ENCODE assay signal across 28 cellular contexts in the genomic region with DNA sequence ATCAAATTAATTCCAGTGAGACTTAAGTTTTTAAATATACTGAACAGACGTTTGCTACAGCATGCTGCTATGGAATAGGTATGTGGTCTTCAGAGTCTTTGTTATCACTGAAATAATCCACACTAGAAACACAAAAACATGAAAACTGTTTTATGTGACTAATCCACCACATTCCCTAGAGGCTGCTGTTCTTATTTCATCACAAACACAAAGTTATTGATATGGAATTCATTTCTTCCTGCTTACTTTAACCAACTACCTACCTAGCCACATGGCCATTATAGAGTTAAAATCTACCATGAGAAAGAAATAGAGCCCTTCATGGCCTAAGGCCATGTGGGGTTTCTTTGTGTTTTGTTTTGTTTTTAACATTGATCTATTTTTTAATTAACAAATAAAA.
A peak's percentile ranks its signal among the peaks of the same experiment; 100 is the strongest.
DNase-seq lines count a peak whose midpoint lies in the region; ATAC-seq and TF ChIP-seq lines count a peak whose summit lies in the region.
"Had no signal": no experiment of that assay in that cellular context is flagged by ENCODE, and none has a peak within 500 bp of the region (broad histone marks: within the 10 kb centered on the region; RNA-seq: fewer than 3 reads in every experiment).

No MANE protein-coding gene starts in this region.

- H3K27me3 ChIP-seq in ACC112 (ENCODE audit: insufficient read depth, low read length) (no peaks in the 10 kb centered on the region), PC-3 (ENCODE audit: low read length) (no peaks in the 10 kb centered on the region), GM23338 (ENCODE audit: insufficient read depth) (no peaks in the 10 kb centered on the region), aorta (ENCODE audit: control insufficient read depth in 1 of 2, insufficient read depth in 2 of 2, low read length in 1 of 2) (no peaks in the 10 kb centered on the region)
- H3K27me3 ChIP-seq: BLaER1, esophagus squamous epithelium, heart right ventricle, pancreas, vagina had no signal

- peaks cover 9% of the 10 kb centered on the region for H3K4me1 ChIP-seq in ACC112 (ENCODE audit: control insufficient read depth, insufficient read depth, low read length, unreplicated experiment)
- H3K4me1 ChIP-seq in PC-3 (ENCODE audit: insufficient read depth, low read length): peaks cover 10% of the 10 kb centered on the region
- H3K4me1 ChIP-seq in GM23338 (ENCODE audit: insufficient read depth): no peaks in the 10 kb centered on the region
- no peaks in the 10 kb centered on the region for H3K4me1 ChIP-seq in aorta (ENCODE audit: control insufficient read depth in 1 of 2, insufficient read depth in 2 of 2, low read length in 2 of 2)
- H3K4me1 ChIP-seq: esophagus squamous epithelium, pancreas, vagina had no signal

- H3K4me2 ChIP-seq in PC-3 (ENCODE audit: low read length): peak overlapping the region; percentile 10; the same call in 1 of the 2 replicates
- no peak overlapping the region for H3K4me2 ChIP-seq in GM23338
- H3K4me2 ChIP-seq: BLaER1 had no signal

- no peak overlapping the region for H3K4me3 Mint-ChIP-seq in GM23338
- H3K4me3 Mint-ChIP-seq: H9; IgD-negative memory B cell; mesothelial cell of epicardium; naive thymus-derived CD8-positive, alpha-beta T cell; WTC11 had no signal

- TF ChIP-seq CTCF in PC-3 (conservative IDR thresholded peaks at IDR 0.05; ENCODE audit: low read depth, low read length) (no peak), epithelial cell of esophagus (IDR thresholded peaks at IDR 0.05; ENCODE audit: insufficient read depth, low read depth, low read length, missing control alignments) (no peak), GM23338 (conservative IDR thresholded peaks at IDR 0.05; ENCODE audit: low read depth in 2 of 2) (no peak)

- H3K4me3 ChIP-seq in ACC112 (ENCODE audit: low read depth, low read length): peak overlapping the region; percentile 6; the same call in 1 of the 2 replicates
- no peak overlapping the region for H3K4me3 ChIP-seq in PC-3 (ENCODE audit: low read length)
- H3K4me3 ChIP-seq in epithelial cell of esophagus (ENCODE audit: low read length): no peak overlapping the region
- no peak overlapping the region for H3K4me3 ChIP-seq in GM23338
- no peak overlapping the region for H3K4me3 ChIP-seq in aorta (ENCODE audit: low read length in 2 of 2)
- H3K4me3 ChIP-seq: BLaER1, esophagus squamous epithelium, GM12878, heart right ventricle, pancreas, thoracic aorta, vagina had no signal

- peaks cover under 1% of the 10 kb centered on the region; the same call in 1 of the 3 replicates for H3K4me1 Mint-ChIP-seq in GM23338
- H3K4me1 Mint-ChIP-seq: IgD-negative memory B cell, mesothelial cell of epicardium had no signal

- H3K9me2 ChIP-seq in PC-3 (replicated peaks; ENCODE audit: low read length) (no peaks in the 10 kb centered on the region), GM23338 (ENCODE audit: insufficient read depth) (0 out of 2 replicates have a peak, but pooled peaks cover 1% of the 10 kb centered on the region)

- no peaks in the 10 kb centered on the region for H3K79me2 ChIP-seq in ACC112 (ENCODE audit: control insufficient read depth, insufficient read depth, low read length, unreplicated experiment)
- no peaks in the 10 kb centered on the region for H3K79me2 ChIP-seq in PC-3 (ENCODE audit: low read length)
- H3K79me2 ChIP-seq in GM23338 (replicated peaks; ENCODE audit: insufficient read depth): no peaks in the 10 kb centered on the region

- no peak overlapping the region for H3K9ac ChIP-seq in PC-3 (ENCODE audit: low read length)
- H3K9ac ChIP-seq: BLaER1 had no signal

- 0 out of 2 replicates have a peak, but pooled peaks cover 5% of the 10 kb centered on the region for H3K9me3 ChIP-seq in PC-3 (ENCODE audit: low read length)
- H3K9me3 ChIP-seq in aorta (ENCODE audit: control insufficient read depth, low read length): no peaks in the 10 kb centered on the region
- H3K9me3 ChIP-seq: esophagus squamous epithelium, pancreas, thoracic aorta, vagina had no signal

- DNase-seq in PC-3: peak; percentile 32
- peak; percentile 59 for DNase-seq in epithelial cell of esophagus (ENCODE audit: low read depth)
- DNase-seq in iris pigment epithelial cell (ENCODE audit: low read depth): peak; percentile 76
- no peak for DNase-seq in GM23338 (ENCODE audit: low spot score)
- DNase-seq in aorta: no peak
- no peak for DNase-seq in HK-2 (ENCODE audit: unreplicated experiment)
- DNase-seq: activated CD4-positive, alpha-beta T cell treated with anti-CD3 and anti-CD28 coated beads, Interleukin-2, amount 50 U/mL, for 4 hours; COR-L47; effector CD4-positive, alpha-beta T cell; esophagus squamous epithelium; H9; heart right ventricle; naive thymus-derived CD8-positive, alpha-beta T cell; NCI-H1436; NCI-H2107; NCI-H446; pancreas; stimulated activated naive CD4-positive, alpha-beta T cell treated with Interleukin-2 at 50 U/mL for 16 hours had no signal

- no peaks in the 10 kb centered on the region for H3K27me3 Mint-ChIP-seq in GM23338 (ENCODE audit: insufficient read depth, low read depth, poor library complexity)
- H3K27me3 Mint-ChIP-seq: IgD-negative memory B cell; naive thymus-derived CD8-positive, alpha-beta T cell had no signal

- H3K36me3 ChIP-seq in ACC112 (ENCODE audit: insufficient read depth, low read length) (peaks cover 10% of the 10 kb centered on the region; the same call in 1 of the 2 replicates), PC-3 (ENCODE audit: low read depth, low read length) (no peaks in the 10 kb centered on the region), GM23338 (ENCODE audit: insufficient read depth) (no peaks in the 10 kb centered on the region), aorta (ENCODE audit: control insufficient read depth in 1 of 2, insufficient read depth in 2 of 2, low read length in 1 of 2) (no peaks in the 10 kb centered on the region)
- H3K36me3 ChIP-seq: BLaER1, esophagus squamous epithelium, heart right ventricle, pancreas, thoracic aorta, vagina had no signal

- 0 out of 3 replicates have a peak, but pooled peaks cover 6% of the 10 kb centered on the region for H3K36me3 Mint-ChIP-seq in GM23338 (ENCODE audit: low read depth)
- H3K36me3 Mint-ChIP-seq: IgD-negative memory B cell had no signal

- H3F3A ChIP-seq in PC-3 (ENCODE audit: low read length, unreplicated experiment): peaks cover 5% of the 10 kb centered on the region
- no peaks in the 10 kb centered on the region for H3F3A ChIP-seq in GM23338 (replicated peaks; ENCODE audit: low read depth)

- peak; percentile 32; the same call in 1 of the 2 replicates for ATAC-seq in PC-3
- ATAC-seq in GM23338: no peak
- ATAC-seq in aorta (ENCODE audit: low FRiP score): no peak
- no peak for ATAC-seq in HG03520 (IDR thresholded peaks at IDR 0.05; ENCODE audit: unreplicated experiment)
- ATAC-seq: GM12878; heart right ventricle; naive thymus-derived CD8-positive, alpha-beta T cell; WTC11 had no signal

- CTCF ChIA-PET in PC-3 (lab: Charles Lee): no interaction called here

- POLR2A ChIA-PET in PC-3 (lab: Charles Lee; ENCODE audit: unreplicated experiment): no interaction called here

- H3K27ac ChIP-seq in ACC112 (ENCODE audit: low read depth, low read length): peak overlapping the region; percentile 75
- peak overlapping the region; percentile 35 for H3K27ac ChIP-seq in PC-3 (ENCODE audit: low read length)
- H3K27ac ChIP-seq in GM23338 (ENCODE audit: low read depth): no peak overlapping the region
- no peak overlapping the region for H3K27ac ChIP-seq in aorta (ENCODE audit: low read depth in 1 of 2, low read length in 2 of 2)
- H3K27ac ChIP-seq: BLaER1, esophagus squamous epithelium, heart right ventricle, pancreas, thoracic aorta, vagina had no signal

- H4K20me1 ChIP-seq in PC-3 (ENCODE audit: low read length) (no peaks in the 10 kb centered on the region), GM23338 (replicated peaks; ENCODE audit: insufficient read depth) (no peaks in the 10 kb centered on the region)
- H4K20me1 ChIP-seq: BLaER1 had no signal

- no TSS peak for BruUV-seq in PC-3 (replicated peaks; lab: Mats Ljungman, UMichigan)

- H2AFZ ChIP-seq in ACC112 (ENCODE audit: low read length, unreplicated experiment): no peak overlapping the region
- no peak overlapping the region for H2AFZ ChIP-seq in PC-3 (ENCODE audit: low read length)
- no peak overlapping the region for H2AFZ ChIP-seq in GM23338

- peaks cover 19% of the 10 kb centered on the region; the same call in 2 of the 3 replicates for H3K9me3 Mint-ChIP-seq in GM23338

- intact Hi-C loops in PC-3 (cut with micrococcal nuclease): no loop called here
- intact Hi-C loops in aorta (cut with DNase I): no loop called here

- no peak overlapping the region for H3K27ac Mint-ChIP-seq in GM23338
- H3K27ac Mint-ChIP-seq: activated naive CD4-positive, alpha-beta T cell treated with anti-CD3 and anti-CD28 coated beads, Interleukin-2, amount 50 U/mL, for 72 hours; H9; IgD-negative memory B cell; mesothelial cell of epicardium; WTC11 had no signal

- WGBS in aorta, 2 donors: 8 to 12% methylated on average over 1 of the region's 1 CpG

TF ChIP-seq in GM23338, 12 proteins besides CTCF, POLR2A, EP300 and RAD21:
- no peak for TF ChIP-seq POLR2AphosphoS5 (IDR thresholded peaks at IDR 0.05; ENCODE audit: low read depth)
- TF ChIP-seq STAT1 (IDR thresholded peaks at IDR 0.05; ENCODE audit: unreplicated experiment): no peak

Comparison
In these comparisons a context has a peak if more than half of its experiments do, and no peak if none do; other contexts are left out.
1. H3K27ac ChIP-seq: peak in ACC112 (single experiment) and PC-3 (single experiment); none in GM23338 (single experiment) and aorta (0 of 2).
2. DNase-seq: peak in PC-3 (single experiment), epithelial cell of esophagus (single experiment) and iris pigment epithelial cell (single experiment); none in GM23338 (single experiment), aorta (0 of 2) and HK-2 (single experiment).